Comparison of ENCODE assay signal across 1 cellular context in genomic region chr12:114682920-114683708, GRCh38.
TF ChIP-seq lines count a peak whose summit lies in the region.

No MANE protein-coding gene starts in this region.

TF ChIP-seq in HepG2, 621 proteins besides CTCF, POLR2A, EP300 and RAD21 (continued from another document):
- no peak for TF ChIP-seq POLR2G (IDR thresholded peaks at IDR 0.05; ENCODE audit: low read depth, low read length)
- peak; percentile 48 to 85 for TF ChIP-seq HMGXB4 (CRISPR knock-in tag; IDR thresholded peaks at IDR 0.05; ENCODE audit: borderline replicate concordance in 1 of 2, low read depth in 1 of 2)
- no peak for TF ChIP-seq AKNA (CRISPR knock-in tag; IDR thresholded peaks at IDR 0.05; ENCODE audit: borderline replicate concordance)
- no peak for TF ChIP-seq BHLHE40 (IDR thresholded peaks at IDR 0.05; ENCODE audit: low read length)
- TF ChIP-seq KDM3A (CRISPR knock-in tag; IDR thresholded peaks at IDR 0.05; ENCODE audit: low read depth), result no peak
- TF ChIP-seq MAFK (conservative IDR thresholded peaks at IDR 0.05 in 1 of 2, IDR thresholded peaks at IDR 0.05 in 1 of 2; ENCODE audit: low read length in 2 of 2), result no peak
